ENCODE assay signal across 9 cellular contexts in genomic region chr1:40338745-40339419, GRCh38. TPM values are rescaled to one million over a fixed set of nuclear protein-coding genes. Genes with fewer than 3 reads are reported as not detected.
DNase-seq lines count a peak whose midpoint lies in the region; TF ChIP-seq lines count a peak whose summit lies in the region.
"Had no signal": no experiment of that assay in that cellular context is flagged by ENCODE, and none has a peak within 500 bp of the region (broad histone marks: within the 10 kb centered on the region; RNA-seq: fewer than 3 reads in every experiment).

No MANE protein-coding gene starts in this region.

- H3K27me3 ChIP-seq in OCI-LY3 (ENCODE audit: low read depth, low read length), result no peaks in the 10 kb centered on the region

- H3K27ac ChIP-seq in OCI-LY3 (ENCODE audit: low read length), result no peak overlapping the region
- H3K27ac ChIP-seq: epithelial cell of prostate had no signal

- no peak overlapping the region; the same call in 1 of the 2 replicates for H3K9ac ChIP-seq in OCI-LY3 (ENCODE audit: low read length)

- no peaks in the 10 kb centered on the region for H3K9me3 ChIP-seq in OCI-LY3 (ENCODE audit: insufficient read depth, low read length)

- peaks cover 26% of the 10 kb centered on the region for H3K4me1 ChIP-seq in OCI-LY3 (ENCODE audit: low read length)

- no peaks in the 10 kb centered on the region for H4K20me1 ChIP-seq in OCI-LY3 (ENCODE audit: insufficient read depth, low read length)

- peak; percentile 90 for TF ChIP-seq CTCF in OCI-LY3 (IDR thresholded peaks at IDR 0.05; ENCODE audit: low read depth, low read length)
- TF ChIP-seq CTCF in epithelial cell of proximal tubule (conservative IDR thresholded peaks at IDR 0.05; ENCODE audit: low read depth, low read length), result peak; percentile 98

- H2AFZ ChIP-seq in OCI-LY3 (ENCODE audit: low read depth, low read length), result peak overlapping the region; percentile 34; the same call in 1 of the 2 replicates

- H3K79me2 ChIP-seq in OCI-LY3 (ENCODE audit: low read length), result no peaks in the 10 kb centered on the region

- H3K36me3 ChIP-seq in OCI-LY3 (replicated peaks; ENCODE audit: low read depth, low read length), result no peaks in the 10 kb centered on the region

- DNase-seq in Daoy (ENCODE audit: low read depth) (peak; percentile 89), KG1 (lab: John Stamatoyannopoulos, UW) (peak; percentile 25), activated T-cell treated with anti-CD3 and anti-CD28 coated beads for 4 hours (peak; percentile 87), epithelial cell of proximal tubule (ENCODE audit: low read depth) (peak; percentile 9), myocyte (ENCODE audit: low read depth) (peak; percentile 81), hepatic stellate cell (ENCODE audit: low spot score) (no peak)
- DNase-seq in stimulated activated CD8-positive, alpha-beta memory T cell treated with anti-CD3 and anti-CD28 coated beads, Interleukin-4, amount 100 ng/mL, for 48 hours, result peak; percentile 96

- H3K4me2 ChIP-seq in OCI-LY3 (ENCODE audit: low read length), result peak overlapping the region; percentile 78

- peak overlapping the region; percentile 54 for H3K4me3 ChIP-seq in OCI-LY3 (ENCODE audit: low read length)
- H3K4me3 ChIP-seq in epithelial cell of proximal tubule (ENCODE audit: low read depth, low read length), result no peak overlapping the region

RNA-seq across cellular contexts. Expression of gene COL9A2, which starts 21.8 kb away (rescaled TPM):
- total RNA-seq in Daoy (2014; rRNA removed; shearing (Covaris generic)), result 1.7 and 2.5 TPM in 2 replicates
- total RNA-seq in epithelial cell of proximal tubule (4.6 and 6.7 TPM in 2 replicates), myocyte (0.24 and 0.94 TPM in 2 replicates)
- polyA plus RNA-seq in myocyte (2012), result 0.25 TPM

RNA-seq across cellular contexts. Expression of gene SMAP2, which starts 34.6 kb away (rescaled TPM):
- 26.9 and 30.8 TPM in 2 replicates for total RNA-seq in Daoy (2014; rRNA removed; shearing (Covaris generic))
- 4.9 and 11.0 TPM in 2 replicates for total RNA-seq in epithelial cell of proximal tubule
- 15.8 and 21.2 TPM in 2 replicates for total RNA-seq in myocyte
- polyA plus RNA-seq in myocyte (2012), result 13.5 TPM
